Comparison of ENCODE assay signal across 22 cellular contexts in the genomic region with DNA sequence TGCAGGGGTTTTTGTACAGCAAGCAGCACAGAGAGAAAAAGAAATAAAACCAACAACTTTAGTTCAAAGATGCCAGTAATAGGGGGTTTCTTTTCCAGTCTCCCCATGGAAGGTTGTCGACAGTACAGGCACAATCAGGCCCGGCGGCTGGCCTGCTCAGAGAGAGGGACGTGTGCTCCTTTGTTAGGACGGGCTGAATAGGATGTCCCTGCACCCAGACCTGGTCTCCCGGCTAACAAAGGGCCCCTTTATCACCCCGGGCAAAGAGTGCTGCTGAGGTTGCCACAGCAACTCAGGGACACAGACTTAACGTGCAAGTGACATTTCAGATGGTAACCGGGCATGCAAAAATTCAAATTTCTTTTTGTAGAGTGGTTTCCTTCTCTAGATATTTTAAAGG. TPM values are rescaled to one million over a fixed set of nuclear protein-coding genes. Genes with fewer than 3 reads are reported as not detected.
A peak's percentile ranks its signal among the peaks of the same experiment; 100 is the strongest.
DNase-seq lines count a peak whose midpoint lies in the region; ATAC-seq, FAIRE-seq and TF ChIP-seq lines count a peak whose summit lies in the region.
"Had no signal": no experiment of that assay in that cellular context is flagged by ENCODE, and none has a peak within 500 bp of the region (broad histone marks: within the 10 kb centered on the region; RNA-seq: fewer than 3 reads in every experiment).

No MANE protein-coding gene starts in this region.

- peak; percentile 93 for ATAC-seq in HepG2
- ATAC-seq in right lobe of liver, result no peak
- ATAC-seq: HCT116 had no signal

- no peak for TF ChIP-seq RAD21 in HepG2 (CRISPR knock-in tag; IDR thresholded peaks at IDR 0.05)

- H3K4me2 ChIP-seq in HepG2 (ENCODE audit: low read depth, low read length), result no peak overlapping the region
- H3K4me2 ChIP-seq in mesenchymal stem cell (ENCODE audit: low read length, poor library complexity, severe bottlenecking), result no peak overlapping the region

- TF ChIP-seq CTCF in HepG2 (CRISPR knock-in tag; IDR thresholded peaks at IDR 0.05) (no peak), right lobe of liver (IDR thresholded peaks at IDR 0.05) (no peak), brain (conservative IDR thresholded peaks at IDR 0.05) (no peak), type B pancreatic cell (conservative IDR thresholded peaks at IDR 0.05) (no peak), glutamatergic neuron (IDR thresholded peaks at IDR 0.05; ENCODE audit: partially characterized antibody, unreplicated experiment) (no peak), prostate gland (IDR thresholded peaks at IDR 0.05) (no peak)

- no peaks in the 10 kb centered on the region for H3K79me2 ChIP-seq in HepG2 (ENCODE audit: insufficient read depth, low read length)

- no peak overlapping the region for H2BK120ac ChIP-seq in mesenchymal stem cell (ENCODE audit: low read depth, low read length)

- H3K9me3 Mint-ChIP-seq in brain (peaks cover 14 to 34% (median 21%) of the 10 kb centered on the region in 5 experiments), type B pancreatic cell (no peaks in the 10 kb centered on the region), glutamatergic neuron (ENCODE audit: unreplicated experiment) (peaks cover 3% of the 10 kb centered on the region)

- no peak overlapping the region for H2BK5ac ChIP-seq in mesenchymal stem cell (ENCODE audit: low read depth, low read length, poor library complexity, severe bottlenecking)

- DNase-seq in HepG2 (ENCODE audit: low spot score) (peak; percentile 77), right lobe of liver (no peak), mesenchymal stem cell (no peak), type B pancreatic cell (ENCODE audit: extremely low spot score, unreplicated experiment) (no peak), glutamatergic neuron (no peak), prostate gland (ENCODE audit: low spot score) (no peak)
- DNase-seq in activated CD4-positive, CD25-positive, alpha-beta regulatory T cell treated with anti-CD3 and anti-CD28 coated beads, Interleukin-2, amount 50 U/mL, for 72 hours, result no peak
- DNase-seq: ACHN; activated B cell treated with CpG ODN at 0.5 μM for 24 hours; activated naive CD8-positive, alpha-beta T cell treated with anti-CD3 and anti-CD28 coated beads, Interleukin-2, amount 10 ng/mL, durations not matched to agents 7 days and 5 days; IMR-90; kidney glomerular epithelial cell; MG63; NCI-H1694; NCI-H446; nephron progenitor cell had no signal

- FAIRE-seq in HepG2 (lab: Jason Lieb, UNC), result no peak
- FAIRE-seq: GM12891 had no signal

- TF ChIP-seq POLR2A in HepG2 (IDR thresholded peaks at IDR 0.05; ENCODE audit: insufficient read depth in 1 of 2, low read depth in 2 of 2, low read length in 2 of 2) (no peak), right lobe of liver (IDR thresholded peaks at IDR 0.05) (no peak), prostate gland (IDR thresholded peaks at IDR 0.05) (no peak)

- no peaks in the 10 kb centered on the region for H3K79me1 ChIP-seq in mesenchymal stem cell (replicated peaks; ENCODE audit: low read length, poor library complexity, severe bottlenecking)

- H3K27me3 Mint-ChIP-seq in brain (peaks cover 23% of the 10 kb centered on the region), type B pancreatic cell (no peaks in the 10 kb centered on the region), glutamatergic neuron (ENCODE audit: unreplicated experiment) (peaks cover 3% of the 10 kb centered on the region)
- H3K27me3 Mint-ChIP-seq: activated B cell treated with CpG ODN at 0.5 μM for 24 hours had no signal

- H3K4me1 Mint-ChIP-seq in brain, result peaks cover 28% of the 10 kb centered on the region
- H3K4me1 Mint-ChIP-seq in type B pancreatic cell (ENCODE audit: unreplicated experiment), result peaks cover 12% of the 10 kb centered on the region
- H3K4me1 Mint-ChIP-seq in glutamatergic neuron (ENCODE audit: low read depth, unreplicated experiment), result peaks cover 7% of the 10 kb centered on the region
- H3K4me1 Mint-ChIP-seq: activated B cell treated with CpG ODN at 0.5 μM for 24 hours; activated naive CD8-positive, alpha-beta T cell treated with anti-CD3 and anti-CD28 coated beads, Interleukin-2, amount 10 ng/mL, durations not matched to agents 7 days and 5 days; CD14-positive monocyte had no signal

- H3K27ac Mint-ChIP-seq in brain (peak overlapping the region in 4 of 5 experiments; percentile 38 to 89 (median 60)), type B pancreatic cell (no peak overlapping the region), glutamatergic neuron (ENCODE audit: unreplicated experiment) (no peak overlapping the region)
- H3K27ac Mint-ChIP-seq: activated B cell treated with CpG ODN at 0.5 μM for 24 hours; activated naive CD8-positive, alpha-beta T cell treated with anti-CD3 and anti-CD28 coated beads, Interleukin-2, amount 10 ng/mL, durations not matched to agents 7 days and 5 days; CD14-positive monocyte; mesothelial cell of epicardium; nephron progenitor cell had no signal

- H3K9ac ChIP-seq in HepG2 (ENCODE audit: insufficient read depth, low read depth, low read length) (no peak overlapping the region), mesenchymal stem cell (ENCODE audit: low read length) (no peak overlapping the region)

- H3K36me3 Mint-ChIP-seq in brain (no peaks in the 10 kb centered on the region), type B pancreatic cell (no peaks in the 10 kb centered on the region), glutamatergic neuron (ENCODE audit: unreplicated experiment) (peaks cover 10% of the 10 kb centered on the region)
- H3K36me3 Mint-ChIP-seq: activated naive CD8-positive, alpha-beta T cell treated with anti-CD3 and anti-CD28 coated beads, Interleukin-2, amount 10 ng/mL, durations not matched to agents 7 days and 5 days; CD14-positive monocyte; mesothelial cell of epicardium had no signal

- no peak overlapping the region for H3K4me3 ChIP-seq in HepG2 (replicated peaks in 1 of 3; ENCODE audit: insufficient read depth in 1 of 3, low read depth in 2 of 3, low read length in 3 of 3)
- no peak overlapping the region for H3K4me3 ChIP-seq in right lobe of liver
- no peak overlapping the region for H3K4me3 ChIP-seq in mesenchymal stem cell (ENCODE audit: insufficient read depth in 1 of 2, low read depth in 1 of 2, low read length in 2 of 2)
- H3K4me3 ChIP-seq in prostate gland, result no peak overlapping the region
- H3K4me3 ChIP-seq: coronary artery, MG63 had no signal

- BruUV-seq in HepG2 (replicated peaks; lab: Mats Ljungman, UMichigan), result no TSS peak

- H3K18ac ChIP-seq in mesenchymal stem cell (ENCODE audit: low read depth in 1 of 2, low read length in 2 of 2), result no peak overlapping the region

- H3K36me3 ChIP-seq in HepG2 (replicated peaks in 1 of 2; ENCODE audit: control insufficient read depth in 1 of 2, insufficient read depth in 2 of 2, low read length in 2 of 2) (no peaks in the 10 kb centered on the region), right lobe of liver (no peaks in the 10 kb centered on the region), mesenchymal stem cell (ENCODE audit: control insufficient read depth in 1 of 2, insufficient read depth in 2 of 2, low read depth in 1 of 2, low read length in 2 of 2) (no peaks in the 10 kb centered on the region), prostate gland (no peaks in the 10 kb centered on the region)
- H3K36me3 ChIP-seq: MG63 had no signal

- in situ Hi-C loops in HepG2 (cut with HindIII; ENCODE audit: extremely low pct_ligation_motif_present, low pct_unique_long_range_greater_than_20kb), result no loop called here

- peak overlapping the region; percentile 18 to 33 for H3K4ac ChIP-seq in mesenchymal stem cell (ENCODE audit: low read depth in 1 of 2, low read length in 2 of 2)

- H3K4me1 ChIP-seq in HepG2 (ENCODE audit: insufficient read depth, low read length) (peaks cover 17% of the 10 kb centered on the region), right lobe of liver (peaks cover 0 to 20% (median 11%) of the 10 kb centered on the region in 4 donors), mesenchymal stem cell (ENCODE audit: control insufficient read depth, insufficient read depth, low read depth, low read length) (no peaks in the 10 kb centered on the region), prostate gland (replicated peaks) (no peaks in the 10 kb centered on the region)

- H3K27ac ChIP-seq in HepG2 (ENCODE audit: extremely low read length, insufficient read depth, low read length) (no peak overlapping the region), right lobe of liver (no peak overlapping the region), mesenchymal stem cell (ENCODE audit: low read length, poor library complexity, severe bottlenecking) (no peak overlapping the region), prostate gland (no peak overlapping the region)
- H3K27ac ChIP-seq: coronary artery had no signal

- H4K20me1 ChIP-seq in HepG2 (ENCODE audit: insufficient read depth, low read length), result no peaks in the 10 kb centered on the region

- H3K14ac ChIP-seq in mesenchymal stem cell (ENCODE audit: low read length in 2 of 2), result no peak overlapping the region

- POLR2A ChIA-PET in HepG2 (lab: Yijun Ruan, JAX), result no interaction called here

- H3K23ac ChIP-seq in mesenchymal stem cell (ENCODE audit: low read length in 2 of 2), result no peak overlapping the region

- no peak overlapping the region for H2AK5ac ChIP-seq in mesenchymal stem cell (ENCODE audit: low read length, severe bottlenecking)

- H3K4me3 Mint-ChIP-seq in brain (peak overlapping the region in 1 of 5 experiments; percentile 10), type B pancreatic cell (peak overlapping the region; percentile 16), glutamatergic neuron (ENCODE audit: unreplicated experiment) (no peak overlapping the region)
- H3K4me3 Mint-ChIP-seq: activated B cell treated with CpG ODN at 0.5 μM for 24 hours; activated naive CD8-positive, alpha-beta T cell treated with anti-CD3 and anti-CD28 coated beads, Interleukin-2, amount 10 ng/mL, durations not matched to agents 7 days and 5 days; CD14-positive monocyte; mesothelial cell of epicardium; nephron progenitor cell had no signal

- H4K91ac ChIP-seq in mesenchymal stem cell (ENCODE audit: low read length), result no peak overlapping the region

- H4K8ac ChIP-seq in mesenchymal stem cell (ENCODE audit: low read length), result peak overlapping the region; percentile 48

- H2BK12ac ChIP-seq in mesenchymal stem cell (ENCODE audit: low read length in 2 of 2), result no peak overlapping the region

- H2AFZ ChIP-seq in HepG2 (ENCODE audit: low read length) (no peak overlapping the region), mesenchymal stem cell (ENCODE audit: low read depth, low read length) (no peak overlapping the region)

- CTCF ChIA-PET in HepG2 (lab: Yijun Ruan, JAX; ENCODE audit: low intra/inter-chr PET ratio, low total read pairs), result no interaction called here

- H3K27me3 ChIP-seq in HepG2 (ENCODE audit: control insufficient read depth in 1 of 2, insufficient read depth in 2 of 2, low read length in 2 of 2), result peaks cover 0 to 31% of the 10 kb centered on the region in 2 experiments; a peak in 2 of 5 replicates
- H3K27me3 ChIP-seq in right lobe of liver, result no peaks in the 10 kb centered on the region
- peaks cover 0 to 45% of the 10 kb centered on the region in 2 experiments for H3K27me3 ChIP-seq in mesenchymal stem cell (ENCODE audit: control insufficient read depth in 1 of 2, insufficient read depth in 1 of 2, low read length in 2 of 2)
- no peaks in the 10 kb centered on the region for H3K27me3 ChIP-seq in prostate gland (replicated peaks; ENCODE audit: insufficient read depth)
- H3K27me3 ChIP-seq: MG63 had no signal

- WGBS in HepG2 (ENCODE audit: low lambda C conversion rate), result 0% methylated on average over 9 of the region's 9 CpGs
- 61% methylated on average over 3 of the region's 9 CpGs for WGBS in right lobe of liver (ENCODE audit: insufficient coverage, low coverage, low lambda C conversion rate, missing lambda C conversion rate)
- WGBS in mesenchymal stem cell, result 70% methylated on average over 8 of the region's 9 CpGs
- WGBS in prostate gland, result 54% methylated on average over 9 of the region's 9 CpGs

- H2BK15ac ChIP-seq in mesenchymal stem cell (ENCODE audit: low read depth, poor library complexity, severe bottlenecking), result no peak overlapping the region

- TF ChIP-seq EP300 in HepG2 (IDR thresholded peaks at IDR 0.05; ENCODE audit: low read depth in 2 of 2, low read length in 2 of 2) (no peak), HepG2 (CRISPR knock-in tag; IDR thresholded peaks at IDR 0.05; ENCODE audit: borderline replicate concordance) (no peak)

- intact Hi-C loops in HepG2 (cut with micrococcal nuclease; ENCODE audit: unreplicated experiment), result no loop called here
- intact Hi-C loops in right lobe of liver (cut with DNase I), result no loop called here
- intact Hi-C loops in prostate gland (cut with DNase I), result no loop called here

- H3K9me3 ChIP-seq in HepG2 (ENCODE audit: low read length) (peaks cover 11% of the 10 kb centered on the region), right lobe of liver (no peaks in the 10 kb centered on the region), mesenchymal stem cell (ENCODE audit: control insufficient read depth, low read length) (peaks cover 30% of the 10 kb centered on the region), prostate gland (no peaks in the 10 kb centered on the region)

RNA-seq across cellular contexts. Expression of a gene that starts 10.5 kb away (rescaled TPM):
- not detected in 2 replicates for total RNA-seq in HepG2 (2016; rRNA removed; fragmentation: Illumina TruSeq; extraction: Trizol)
- total RNA-seq in HepG2 (2016; cell fraction: cytosol; rRNA removed; fragmentation: Illumina TruSeq; extraction: Trizol; ENCODE audit: low read depth), result not detected in 2 replicates
- not detected in 2 replicates for total RNA-seq in HepG2 (2016; cell fraction: insoluble cytoplasmic fraction; rRNA removed; fragmentation: Illumina TruSeq; extraction: Trizol)
- total RNA-seq in HepG2 (2016; cell fraction: membrane; rRNA removed; fragmentation: Illumina TruSeq; extraction: Trizol), result not detected in 2 replicates
- not detected in 2 replicates for total RNA-seq in HepG2 (2016; cell fraction: nucleus; rRNA removed; fragmentation: Illumina TruSeq; extraction: Trizol)
- not detected in 2 replicates for polyA plus RNA-seq in HepG2 (2011; rRNA removed)
- polyA plus RNA-seq in HepG2 (2011; cell fraction: cytosol; rRNA removed), result not detected in 2 replicates
- not detected in 2 replicates for polyA plus RNA-seq in HepG2 (2011; cell fraction: nucleus; rRNA removed)
- polyA plus RNA-seq in HepG2 (2012), result not detected in 2 replicates
- polyA plus RNA-seq in HepG2 (2016; cell fraction: cytosol; fragmentation: Illumina TruSeq; extraction: Trizol; ENCODE audit: low read depth), result not detected in 2 replicates
- polyA plus RNA-seq in HepG2 (2016; cell fraction: insoluble cytoplasmic fraction; fragmentation: Illumina TruSeq; extraction: Trizol; ENCODE audit: low read depth), result not detected in 2 replicates
- polyA plus RNA-seq in HepG2 (2016; cell fraction: membrane; fragmentation: Illumina TruSeq; extraction: Trizol; ENCODE audit: low read depth), result not detected in 2 replicates
- not detected in 2 replicates for polyA plus RNA-seq in HepG2 (2016; cell fraction: nucleus; fragmentation: Illumina TruSeq; extraction: Trizol; ENCODE audit: insufficient read depth, low read depth)
- polyA minus RNA-seq in HepG2 (2011; rRNA and poly(A)+ RNA removed; ENCODE audit: low replicate concordance), result 0.40 TPM in 1 of 2 replicates, not detected in the other
- polyA minus RNA-seq in HepG2 (2011; cell fraction: cytosol; rRNA and poly(A)+ RNA removed), result not detected in 2 replicates
- not detected in 2 replicates for polyA minus RNA-seq in HepG2 (2011; cell fraction: nucleus; rRNA and poly(A)+ RNA removed)
- 1 to 10 TPM; 1.5 to 5.0 (median 2.2) TPM for total RNA-seq in right lobe of liver
- 39.5 TPM for polyA plus RNA-seq in brain (ENCODE audit: insufficient read depth, low read depth, low replicate concordance)
- polyA plus RNA-seq in mesenchymal stem cell (2013, experiment 1 of 2), result 170 TPM
- polyA plus RNA-seq in mesenchymal stem cell (2013, experiment 2 of 2), result 164 TPM
- 1.5 and 4.7 TPM in 2 replicates for total RNA-seq in type B pancreatic cell (ENCODE audit: low replicate concordance)
- 11.0 TPM for total RNA-seq in glutamatergic neuron (ENCODE audit: unreplicated experiment)
- 10 to 100 TPM in 1 of 2 donors, 1 to 10 TPM in 1; 8.8 to 52.8 TPM for total RNA-seq in prostate gland

Comparison
In these comparisons a context has a peak if more than half of its experiments do, and no peak if none do; other contexts are left out.
1. H3K27ac Mint-ChIP-seq: peak in brain (4 of 5); none in type B pancreatic cell (single experiment) and glutamatergic neuron (single experiment).